In the genomic region with DNA sequence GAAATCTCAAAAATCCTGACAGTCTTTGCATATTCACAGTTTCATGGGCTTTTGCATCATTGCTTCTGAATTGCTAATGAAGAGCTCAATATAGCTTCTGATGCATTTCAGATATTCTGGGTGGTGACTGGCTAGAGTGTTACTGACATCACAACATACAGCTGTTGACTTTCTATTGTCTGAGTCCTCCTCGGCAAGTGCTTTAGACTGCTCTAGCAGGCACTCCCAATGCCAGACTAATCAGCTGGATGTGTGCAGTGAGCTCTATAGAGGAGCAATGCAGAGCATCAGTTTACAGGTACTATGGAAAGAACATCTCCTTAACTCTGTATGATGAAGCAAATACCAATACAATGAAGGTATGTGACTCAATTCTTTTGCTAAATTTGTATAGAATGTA, we compare ENCODE assay signal across 14 cellular contexts. TPM values are rescaled to one million over a fixed set of nuclear protein-coding genes. Genes with fewer than 3 reads are reported as not detected.
DNase-seq lines count a peak whose midpoint lies in the region; ATAC-seq, FAIRE-seq and TF ChIP-seq lines count a peak whose summit lies in the region.
"Had no signal": no experiment of that assay in that cellular context is flagged by ENCODE, and none has a peak within 500 bp of the region (broad histone marks: within the 10 kb centered on the region; RNA-seq: fewer than 3 reads in every experiment).

No MANE protein-coding gene starts in this region.

- no peak overlapping the region for H3K4me3 Mint-ChIP-seq in activated T-helper 2 cell treated with anti-CD3 and anti-CD28 coated beads, Interferon-gamma antibody, Interleukin-2, Interleukin-4, amounts not matched to agents 10 μg/mL and 5 μg/mL and 100 μg/mL, durations not matched to agents 14 hours and 24 hours and 36 hours (ENCODE audit: low read depth)
- H3K4me3 Mint-ChIP-seq: activated naive CD8-positive, alpha-beta T cell; CD14-positive monocyte; stimulated activated naive B cell treated with anti-CD40 and anti-IgM and Interleukin-4, amounts not matched to agents 10 μg/mL and 1 μg/mL and 100 μg/mL, for 72 hours had no signal

- TF ChIP-seq POLR2A in H54 (IDR thresholded peaks at IDR 0.05; ENCODE audit: low read depth, low read length) = no peak

- FAIRE-seq in H54 (lab: Jason Lieb, UNC) = no peak
- FAIRE-seq: colon had no signal

- TF ChIP-seq CTCF in epithelial cell of esophagus (IDR thresholded peaks at IDR 0.05; ENCODE audit: insufficient read depth, low read depth, low read length, missing control alignments) = no peak

- H3K9me3 Mint-ChIP-seq in activated T-helper 2 cell treated with anti-CD3 and anti-CD28 coated beads, Interferon-gamma antibody, Interleukin-2, Interleukin-4, amounts not matched to agents 10 μg/mL and 5 μg/mL and 100 μg/mL, durations not matched to agents 14 hours and 24 hours and 36 hours = no peaks in the 10 kb centered on the region
- H3K9me3 Mint-ChIP-seq: CD14-positive monocyte; stimulated activated naive B cell treated with anti-CD40 and anti-IgM and Interleukin-4, amounts not matched to agents 10 μg/mL and 1 μg/mL and 100 μg/mL, for 72 hours had no signal

- H3K27ac Mint-ChIP-seq in activated T-helper 2 cell treated with anti-CD3 and anti-CD28 coated beads, Interferon-gamma antibody, Interleukin-2, Interleukin-4, amounts not matched to agents 10 μg/mL and 5 μg/mL and 100 μg/mL, durations not matched to agents 14 hours and 24 hours and 36 hours = no peak overlapping the region
- H3K27ac Mint-ChIP-seq: activated naive CD8-positive, alpha-beta T cell; CD14-positive monocyte; stimulated activated naive B cell treated with anti-CD40 and anti-IgM and Interleukin-4, amounts not matched to agents 10 μg/mL and 1 μg/mL and 100 μg/mL, for 72 hours had no signal

- H3K36me3 Mint-ChIP-seq in activated T-helper 2 cell treated with anti-CD3 and anti-CD28 coated beads, Interferon-gamma antibody, Interleukin-2, Interleukin-4, amounts not matched to agents 10 μg/mL and 5 μg/mL and 100 μg/mL, durations not matched to agents 14 hours and 24 hours and 36 hours (ENCODE audit: low read depth) = peaks cover 9% of the 10 kb centered on the region
- H3K36me3 Mint-ChIP-seq: activated naive CD8-positive, alpha-beta T cell; CD14-positive monocyte had no signal

- H3K4me1 Mint-ChIP-seq in activated T-helper 2 cell treated with anti-CD3 and anti-CD28 coated beads, Interferon-gamma antibody, Interleukin-2, Interleukin-4, amounts not matched to agents 10 μg/mL and 5 μg/mL and 100 μg/mL, durations not matched to agents 14 hours and 24 hours and 36 hours (ENCODE audit: low read depth) = peaks cover 18% of the 10 kb centered on the region

- ATAC-seq in GM18508 (IDR thresholded peaks at IDR 0.05; ENCODE audit: insufficient read depth, unreplicated experiment) (peak; percentile 78), GM19395 (IDR thresholded peaks at IDR 0.05; ENCODE audit: unreplicated experiment) (peak; percentile 50), HG03354 (IDR thresholded peaks at IDR 0.05; ENCODE audit: poor library complexity, severe bottlenecking, unreplicated experiment) (peak; percentile 75)
- ATAC-seq: stimulated activated naive B cell treated with anti-CD40 and anti-IgM and Interleukin-4, amounts not matched to agents 10 μg/mL and 1 μg/mL and 100 μg/mL, for 72 hours had no signal

- H3K4me3 ChIP-seq in epithelial cell of esophagus (ENCODE audit: low read length) = no peak overlapping the region

- DNase-seq in epithelial cell of esophagus (ENCODE audit: low read depth) (peak; percentile 1), germinal center (ENCODE audit: low spot score) (no peak), RKO (ENCODE audit: low spot score) (no peak), H54 (ENCODE audit: insufficient read length, low spot score) (no peak)
- no peak for DNase-seq in activated T-helper 2 cell treated with anti-CD3 and anti-CD28 coated beads, Interferon-gamma antibody, Interleukin-2, Interleukin-4, amounts not matched to agents 10 μg/mL and 5 μg/mL and 100 μg/mL, durations not matched to agents 14 hours and 24 hours and 36 hours (ENCODE audit: low spot score)
- DNase-seq: GF-D8; stimulated activated naive B cell treated with anti-CD40 and anti-IgM and Interleukin-4, amounts not matched to agents 10 μg/mL and 1 μg/mL and 100 μg/mL, for 72 hours; T-helper 1 cell had no signal

- H3K27me3 Mint-ChIP-seq in activated T-helper 2 cell treated with anti-CD3 and anti-CD28 coated beads, Interferon-gamma antibody, Interleukin-2, Interleukin-4, amounts not matched to agents 10 μg/mL and 5 μg/mL and 100 μg/mL, durations not matched to agents 14 hours and 24 hours and 36 hours (ENCODE audit: low read depth) = no peaks in the 10 kb centered on the region
- H3K27me3 Mint-ChIP-seq: activated naive CD8-positive, alpha-beta T cell; stimulated activated naive B cell treated with anti-CD40 and anti-IgM and Interleukin-4, amounts not matched to agents 10 μg/mL and 1 μg/mL and 100 μg/mL, for 72 hours had no signal

- intact Hi-C loops in activated T-helper 2 cell treated with anti-CD3 and anti-CD28 coated beads, Interferon-gamma antibody, Interleukin-2, Interleukin-4, amounts not matched to agents 10 μg/mL and 5 μg/mL and 100 μg/mL, durations not matched to agents 14 hours and 24 hours and 36 hours (cut with micrococcal nuclease) = no loop called here

RNA-seq across cellular contexts. Expression of gene R3HDM1, which starts 54.9 kb away (rescaled TPM):
- 47.8 and 49.2 TPM in 2 replicates for total RNA-seq in activated T-helper 2 cell treated with anti-CD3 and anti-CD28 coated beads, Interferon-gamma antibody, Interleukin-2, Interleukin-4, amounts not matched to agents 10 μg/mL and 5 μg/mL and 100 μg/mL, durations not matched to agents 14 hours and 24 hours and 36 hours

RNA-seq across cellular contexts. Expression of gene ZRANB3, which starts 55.1 kb away (rescaled TPM):
- total RNA-seq in activated T-helper 2 cell treated with anti-CD3 and anti-CD28 coated beads, Interferon-gamma antibody, Interleukin-2, Interleukin-4, amounts not matched to agents 10 μg/mL and 5 μg/mL and 100 μg/mL, durations not matched to agents 14 hours and 24 hours and 36 hours = 5.1 and 7.0 TPM in 2 replicates
